ENCODE assay signal across 12 cellular contexts in genomic region chrX:16125520-16126149, GRCh38. TPM values are rescaled to one million over a fixed set of nuclear protein-coding genes. Genes with fewer than 3 reads are reported as not detected.
DNase-seq lines count a peak whose midpoint lies in the region; ATAC-seq and TF ChIP-seq lines count a peak whose summit lies in the region.
"Had no signal": no experiment of that assay in that cellular context is flagged by ENCODE, and none has a peak within 500 bp of the region (broad histone marks: within the 10 kb centered on the region; RNA-seq: fewer than 3 reads in every experiment).

No MANE protein-coding gene starts in this region.

- TF ChIP-seq CTCF in PC-3 (conservative IDR thresholded peaks at IDR 0.05; ENCODE audit: low read depth, low read length) = no peak

- no peaks in the 10 kb centered on the region for H3K27me3 ChIP-seq in PC-3 (ENCODE audit: low read length)

- no peak overlapping the region for H3K27ac Mint-ChIP-seq in activated CD4-positive, alpha-beta memory T cell treated with anti-CD3 and anti-CD28 coated beads, Interleukin-2, amount 10 ng/mL, durations not matched to agents 7 days and 5 days
- H3K27ac Mint-ChIP-seq: activated naive CD8-positive, alpha-beta T cell; stimulated activated naive CD8-positive, alpha-beta T cell treated with anti-CD3 and anti-CD28 coated beads, Interleukin-15, amount 100 ng/mL, for 72 hours had no signal

- H3K36me3 ChIP-seq in ES-I3 (ENCODE audit: insufficient read depth, low read length) (peaks cover 4% of the 10 kb centered on the region), PC-3 (ENCODE audit: low read depth, low read length) (peaks cover 6% of the 10 kb centered on the region; the same call in 1 of the 2 replicates)
- H3K36me3 ChIP-seq: BLaER1 had no signal

- no peaks in the 10 kb centered on the region for H3K9me2 ChIP-seq in PC-3 (replicated peaks; ENCODE audit: low read length)

- H3K27ac ChIP-seq in PC-3 (ENCODE audit: low read length) = peak overlapping the region; percentile 37
- H3K27ac ChIP-seq: BLaER1 had no signal

- POLR2A ChIA-PET in PC-3 (lab: Charles Lee; ENCODE audit: unreplicated experiment) = interaction anchor here (0.6 to 1.0 kb wide), 2 partner anchors 9 to 15 kb away, joined by 4 to 5 read pairs; no protein-coding TSS in a partner anchor
- POLR2A ChIA-PET in activated CD4-positive, alpha-beta memory T cell treated with anti-CD3 and anti-CD28 coated beads, Interleukin-2, amount 10 ng/mL, durations not matched to agents 7 days and 5 days (lab: Charles Lee) = no interaction called here

- CTCF ChIA-PET in PC-3 (lab: Charles Lee) = interaction anchor here (0.5 to 0.6 kb wide), 2 partner anchors 14 to 303 kb away, joined by 3 to 4 read pairs; no protein-coding TSS in a partner anchor
- CTCF ChIA-PET in activated CD4-positive, alpha-beta memory T cell treated with anti-CD3 and anti-CD28 coated beads, Interleukin-2, amount 10 ng/mL, durations not matched to agents 7 days and 5 days (lab: Charles Lee) = no interaction called here

- H3K9ac ChIP-seq in ES-I3 (ENCODE audit: low read depth, low read length) (peak overlapping the region; percentile 67), PC-3 (ENCODE audit: low read length) (peak overlapping the region; percentile 63)
- H3K9ac ChIP-seq: BLaER1 had no signal

- no peak overlapping the region for H3K4me3 Mint-ChIP-seq in activated CD4-positive, alpha-beta memory T cell treated with anti-CD3 and anti-CD28 coated beads, Interleukin-2, amount 10 ng/mL, durations not matched to agents 7 days and 5 days
- H3K4me3 Mint-ChIP-seq: activated naive CD8-positive, alpha-beta T cell; stimulated activated naive CD8-positive, alpha-beta T cell treated with anti-CD3 and anti-CD28 coated beads, Interleukin-15, amount 100 ng/mL, for 72 hours had no signal

- no peaks in the 10 kb centered on the region for H3F3A ChIP-seq in PC-3 (ENCODE audit: low read length, unreplicated experiment)

- H3K4me3 ChIP-seq in PC-3 (ENCODE audit: low read length) = peak overlapping the region; percentile 81
- H3K4me3 ChIP-seq: BLaER1 had no signal

- DNase-seq in MV-4-11 (lab: John Stamatoyannopoulos, UW) = peak; percentile 69
- DNase-seq in PC-3 = peak; percentile 49
- no peak for DNase-seq in left lobe of liver (ENCODE audit: low spot score)
- no peak for DNase-seq in activated CD4-positive, alpha-beta memory T cell treated with anti-CD3 and anti-CD28 coated beads, Interleukin-2, amount 10 ng/mL, durations not matched to agents 7 days and 5 days
- no peak for DNase-seq in stimulated activated CD4-positive, alpha-beta T cell treated with anti-CD3 and anti-CD28 coated beads, Interleukin-4, amount 100 ng/mL, for 4 hours
- no peak for DNase-seq in Right ventricle myocardium inferior (ENCODE audit: missing footprints)
- no peak for DNase-seq in activated CD4-positive, alpha-beta T cell treated with anti-CD3 and anti-CD28 coated beads, Interleukin-2, amount 50 U/mL, for 1 hour
- DNase-seq: SHP77; stimulated activated naive CD8-positive, alpha-beta T cell treated with anti-CD3 and anti-CD28 coated beads, Interleukin-15, amount 100 ng/mL, for 72 hours had no signal

- no peaks in the 10 kb centered on the region for H3K9me3 ChIP-seq in ES-I3 (ENCODE audit: control insufficient read depth, insufficient read depth, low read length)
- no peaks in the 10 kb centered on the region for H3K9me3 ChIP-seq in PC-3 (ENCODE audit: low read length)
- H3K9me3 ChIP-seq: BLaER1 had no signal

- peak overlapping the region; percentile 61 for H2AFZ ChIP-seq in PC-3 (ENCODE audit: low read length)

- ATAC-seq in PC-3 (peak; percentile 37), left lobe of liver (peak; percentile 70), Right ventricle myocardium inferior (no peak)
- ATAC-seq: stimulated activated naive CD8-positive, alpha-beta T cell treated with anti-CD3 and anti-CD28 coated beads, Interleukin-15, amount 100 ng/mL, for 72 hours had no signal

- peak overlapping the region; percentile 89 for H3K4me2 ChIP-seq in PC-3 (ENCODE audit: low read length)
- H3K4me2 ChIP-seq: BLaER1 had no signal

- H3K4me1 ChIP-seq in ES-I3 (ENCODE audit: insufficient read depth, low read length) = peaks cover 7% of the 10 kb centered on the region; the same call in 1 of the 2 replicates
- peaks cover 15% of the 10 kb centered on the region for H3K4me1 ChIP-seq in PC-3 (ENCODE audit: insufficient read depth, low read length)
- H3K4me1 ChIP-seq: BLaER1 had no signal

- intact Hi-C loops in PC-3 (cut with micrococcal nuclease) (loop anchor here (1.0 to 10.0 kb wide), 3 partner anchors 16 to 271 kb away; partner anchors contain the start of gene AP1S2), Right ventricle myocardium inferior (cut with DNase I) (no loop called here)

- H3K36me3 Mint-ChIP-seq in activated CD4-positive, alpha-beta memory T cell treated with anti-CD3 and anti-CD28 coated beads, Interleukin-2, amount 10 ng/mL, durations not matched to agents 7 days and 5 days (ENCODE audit: low read depth) = no peaks in the 10 kb centered on the region
- H3K36me3 Mint-ChIP-seq: activated naive CD8-positive, alpha-beta T cell had no signal

- peaks cover 1% of the 10 kb centered on the region for H3K4me1 Mint-ChIP-seq in activated CD4-positive, alpha-beta memory T cell treated with anti-CD3 and anti-CD28 coated beads, Interleukin-2, amount 10 ng/mL, durations not matched to agents 7 days and 5 days

- H3K27me3 Mint-ChIP-seq in activated CD4-positive, alpha-beta memory T cell treated with anti-CD3 and anti-CD28 coated beads, Interleukin-2, amount 10 ng/mL, durations not matched to agents 7 days and 5 days = peaks cover 23% of the 10 kb centered on the region

- BruUV-seq in PC-3 (replicated peaks; lab: Mats Ljungman, UMichigan) = no TSS peak

- no peaks in the 10 kb centered on the region for H4K20me1 ChIP-seq in PC-3 (ENCODE audit: low read length)

- no peaks in the 10 kb centered on the region for H3K9me3 Mint-ChIP-seq in activated CD4-positive, alpha-beta memory T cell treated with anti-CD3 and anti-CD28 coated beads, Interleukin-2, amount 10 ng/mL, durations not matched to agents 7 days and 5 days
- H3K9me3 Mint-ChIP-seq: stimulated activated naive CD8-positive, alpha-beta T cell treated with anti-CD3 and anti-CD28 coated beads, Interleukin-15, amount 100 ng/mL, for 72 hours had no signal

- H3K79me2 ChIP-seq in PC-3 (ENCODE audit: low read length) = peaks cover 72% of the 10 kb centered on the region

RNA-seq across cellular contexts. Expression of gene GRPR, which starts 2.3 kb away (rescaled TPM):
- total RNA-seq in PC-3 (2014; rRNA removed) (22.5 and 26.5 TPM in 2 replicates), left lobe of liver (not detected), Right ventricle myocardium inferior (0.19 TPM)
- total RNA-seq in activated CD4-positive, alpha-beta memory T cell treated with anti-CD3 and anti-CD28 coated beads, Interleukin-2, amount 10 ng/mL, durations not matched to agents 7 days and 5 days = not detected

RNA-seq across cellular contexts. Expression of gene MAGEB17, which starts 41.6 kb away (rescaled TPM):
- total RNA-seq in PC-3 (2014; rRNA removed) (0.58 and 0.87 TPM in 2 replicates), left lobe of liver (not detected), Right ventricle myocardium inferior (not detected)
- total RNA-seq in activated CD4-positive, alpha-beta memory T cell treated with anti-CD3 and anti-CD28 coated beads, Interleukin-2, amount 10 ng/mL, durations not matched to agents 7 days and 5 days = not detected

Comparison
In these comparisons a context has a peak if more than half of its experiments do, and no peak if none do; other contexts are left out.
1. DNase-seq: peak in MV-4-11 (single experiment) and PC-3 (single experiment); none in left lobe of liver (single experiment), activated CD4-positive, alpha-beta memory T cell treated with anti-CD3 and anti-CD28 coated beads, Interleukin-2, amount 10 ng/mL, durations not matched to agents 7 days and 5 days (single experiment), stimulated activated CD4-positive, alpha-beta T cell treated with anti-CD3 and anti-CD28 coated beads, Interleukin-4, amount 100 ng/mL, for 4 hours (0 of 2), Right ventricle myocardium inferior (single experiment) and activated CD4-positive, alpha-beta T cell treated with anti-CD3 and anti-CD28 coated beads, Interleukin-2, amount 50 U/mL, for 1 hour (single experiment).
2. RNA of gene GRPR, which starts 2.3 kb away (total RNA-seq): 22.5 to 26.5 TPM in PC-3; 0.19 TPM in Right ventricle myocardium inferior (single experiment), not detected in left lobe of liver (single experiment) and not detected in activated CD4-positive, alpha-beta memory T cell treated with anti-CD3 and anti-CD28 coated beads, Interleukin-2, amount 10 ng/mL, durations not matched to agents 7 days and 5 days; every median in the first group is over 10 times any median in the second.